ENCODE assay signal across 8 cellular contexts in genomic region chr11:10751581-10751940, GRCh38. TPM values are rescaled to one million over a fixed set of nuclear protein-coding genes. Genes with fewer than 3 reads are reported as not detected.
DNase-seq lines count a peak whose midpoint lies in the region; ATAC-seq and TF ChIP-seq lines count a peak whose summit lies in the region.

No MANE protein-coding gene starts in this region.

- peaks cover 0 to 2% of the 10 kb centered on the region in 2 donors for H3K4me1 ChIP-seq in aorta (ENCODE audit: control insufficient read depth in 1 of 2, insufficient read depth in 2 of 2, low read length in 2 of 2)

- intact Hi-C loops in aorta (cut with DNase I) = no loop called here

- no peaks in the 10 kb centered on the region for H3K27me3 ChIP-seq in aorta (ENCODE audit: control insufficient read depth in 1 of 2, insufficient read depth in 2 of 2, low read length in 1 of 2)

- H3K9me3 Mint-ChIP-seq in activated CD8-positive, alpha-beta memory T cell treated with anti-CD3 and anti-CD28 coated beads, Interleukin-2, amount 10 ng/mL, durations not matched to agents 7 days and 5 days (ENCODE audit: low read depth) = no peaks in the 10 kb centered on the region
- H3K9me3 Mint-ChIP-seq in chondrocyte (ENCODE audit: low read depth) = no peaks in the 10 kb centered on the region
- no peaks in the 10 kb centered on the region for H3K9me3 Mint-ChIP-seq in memory B cell

- peak overlapping the region in 1 of 2 donors; percentile 88 for H3K27ac ChIP-seq in aorta (ENCODE audit: low read depth in 1 of 2, low read length in 2 of 2)

- TF ChIP-seq CTCF in chondrocyte (IDR thresholded peaks at IDR 0.05) = no peak

- H3K36me3 Mint-ChIP-seq in activated CD8-positive, alpha-beta memory T cell treated with anti-CD3 and anti-CD28 coated beads, Interleukin-2, amount 10 ng/mL, durations not matched to agents 7 days and 5 days = peaks cover 14% of the 10 kb centered on the region
- peaks cover 10% of the 10 kb centered on the region for H3K36me3 Mint-ChIP-seq in chondrocyte (ENCODE audit: low read depth)
- H3K36me3 Mint-ChIP-seq in memory B cell = peaks cover 5% of the 10 kb centered on the region

- no peak for DNase-seq in activated CD8-positive, alpha-beta memory T cell treated with anti-CD3 and anti-CD28 coated beads, Interleukin-2, amount 10 ng/mL, durations not matched to agents 7 days and 5 days
- DNase-seq in activated CD8-positive, alpha-beta memory T cell treated with anti-CD3 and anti-CD28 coated beads, Interleukin-2, amount 50 U/mL, for 48 hours = no peak
- DNase-seq in Kasumi-1 (lab: John Stamatoyannopoulos, UW) = peak; percentile 25 to 35
- no peak for DNase-seq in chondrocyte (ENCODE audit: low spot score)
- DNase-seq in memory B cell (ENCODE audit: low spot score in 2 of 2) = no peak
- no peak for DNase-seq in aorta
- no peak for DNase-seq in EL

- H3K9me3 ChIP-seq in aorta (ENCODE audit: control insufficient read depth, low read length) = no peaks in the 10 kb centered on the region

- peak overlapping the region; percentile 92 for H3K27ac Mint-ChIP-seq in activated CD8-positive, alpha-beta memory T cell treated with anti-CD3 and anti-CD28 coated beads, Interleukin-2, amount 10 ng/mL, durations not matched to agents 7 days and 5 days
- H3K27ac Mint-ChIP-seq in chondrocyte (ENCODE audit: unreplicated experiment) (peak overlapping the region; percentile 95), memory B cell (peak overlapping the region; percentile 94)

- peak; percentile 17 for ATAC-seq in activated CD8-positive, alpha-beta memory T cell treated with anti-CD3 and anti-CD28 coated beads, Interleukin-2, amount 10 ng/mL, durations not matched to agents 7 days and 5 days
- ATAC-seq in memory B cell (ENCODE audit: low read depth) (no peak), aorta (ENCODE audit: low FRiP score) (peak; percentile 35), HG03565 (IDR thresholded peaks at IDR 0.05; ENCODE audit: unreplicated experiment) (no peak)

- H3K27me3 Mint-ChIP-seq in activated CD8-positive, alpha-beta memory T cell treated with anti-CD3 and anti-CD28 coated beads, Interleukin-2, amount 10 ng/mL, durations not matched to agents 7 days and 5 days = no peaks in the 10 kb centered on the region
- H3K27me3 Mint-ChIP-seq in chondrocyte (ENCODE audit: low read depth) = no peaks in the 10 kb centered on the region
- H3K27me3 Mint-ChIP-seq in memory B cell = no peaks in the 10 kb centered on the region

- WGBS in aorta, 2 donors = 0% methylated on average over 14 of the region's 14 CpGs

- CTCF ChIA-PET in activated CD8-positive, alpha-beta memory T cell treated with anti-CD3 and anti-CD28 coated beads, Interleukin-2, amount 10 ng/mL, durations not matched to agents 7 days and 5 days (lab: Charles Lee) = interaction anchor here (0.9 to 2.2 kb wide), 6 partner anchors 10 to 211 kb away, joined by 5 to 10 read pairs (median 7); partner anchors contain the start of gene RNF141

- H3K4me1 Mint-ChIP-seq in activated CD8-positive, alpha-beta memory T cell treated with anti-CD3 and anti-CD28 coated beads, Interleukin-2, amount 10 ng/mL, durations not matched to agents 7 days and 5 days = peaks cover 29% of the 10 kb centered on the region
- H3K4me1 Mint-ChIP-seq in chondrocyte (ENCODE audit: low read depth) = peaks cover 8% of the 10 kb centered on the region
- H3K4me1 Mint-ChIP-seq in memory B cell = peaks cover 10% of the 10 kb centered on the region

- H3K36me3 ChIP-seq in aorta (ENCODE audit: control insufficient read depth in 1 of 2, insufficient read depth in 2 of 2, low read length in 1 of 2) = no peaks in the 10 kb centered on the region

- peak overlapping the region; percentile 91 for H3K4me3 Mint-ChIP-seq in activated CD8-positive, alpha-beta memory T cell treated with anti-CD3 and anti-CD28 coated beads, Interleukin-2, amount 10 ng/mL, durations not matched to agents 7 days and 5 days
- H3K4me3 Mint-ChIP-seq in chondrocyte (ENCODE audit: unreplicated experiment) (peak overlapping the region; percentile 93), memory B cell (peak overlapping the region; percentile 93)

- H3K4me3 ChIP-seq in aorta (ENCODE audit: low read length in 2 of 2) = peak overlapping the region; percentile 84 to 90

RNA-seq across cellular contexts. Expression of gene CTR9, which starts 0.5 kb away (rescaled TPM):
- 10 to 100 TPM; 33.9 to 44.6 TPM for total RNA-seq in activated CD8-positive, alpha-beta memory T cell treated with anti-CD3 and anti-CD28 coated beads, Interleukin-2, amount 10 ng/mL, durations not matched to agents 7 days and 5 days
- total RNA-seq in chondrocyte (24.7 to 29.9 TPM (median 26.6 TPM) in 3 replicates), aorta (10 to 100 TPM; 29.7 to 32.2 TPM)
- 10 to 100 TPM; 10.8 to 12.6 TPM for polyA plus RNA-seq in aorta

RNA-seq across cellular contexts. Expression of gene EIF4G2, which starts 57.2 kb away (rescaled TPM):
- 100 to 1,000 TPM; 579 to 898 TPM for total RNA-seq in activated CD8-positive, alpha-beta memory T cell treated with anti-CD3 and anti-CD28 coated beads, Interleukin-2, amount 10 ng/mL, durations not matched to agents 7 days and 5 days
- 1,031 to 1,062 TPM (median 1,058 TPM) in 3 replicates for total RNA-seq in chondrocyte
- 100 to 1,000 TPM; 615 to 752 TPM for total RNA-seq in aorta
- 100 to 1,000 TPM; 265 to 269 TPM for polyA plus RNA-seq in aorta

RNA-seq across cellular contexts. Expression of gene IRAG1, which starts 58.0 kb away (rescaled TPM):
- not detected for total RNA-seq in activated CD8-positive, alpha-beta memory T cell treated with anti-CD3 and anti-CD28 coated beads, Interleukin-2, amount 10 ng/mL, durations not matched to agents 7 days and 5 days
- total RNA-seq in chondrocyte (19.2 to 51.0 TPM (median 50.6 TPM) in 3 replicates), aorta (100 to 1,000 TPM; 189 to 518 TPM)
- 100 to 1,000 TPM in 1 of 2 donors, 10 to 100 TPM in 1; 92.3 to 135 TPM for polyA plus RNA-seq in aorta

Comparison
In these comparisons a context has a peak if more than half of its experiments do, and no peak if none do; other contexts are left out.
1. ATAC-seq: peak in activated CD8-positive, alpha-beta memory T cell treated with anti-CD3 and anti-CD28 coated beads, Interleukin-2, amount 10 ng/mL, durations not matched to agents 7 days and 5 days (single experiment) and aorta (single experiment); none in memory B cell (single experiment) and HG03565 (single experiment).
2. DNase-seq: peak in Kasumi-1 (2 of 2); none in activated CD8-positive, alpha-beta memory T cell treated with anti-CD3 and anti-CD28 coated beads, Interleukin-2, amount 10 ng/mL, durations not matched to agents 7 days and 5 days (single experiment), activated CD8-positive, alpha-beta memory T cell treated with anti-CD3 and anti-CD28 coated beads, Interleukin-2, amount 50 U/mL, for 48 hours (single experiment), chondrocyte (single experiment), memory B cell (0 of 2), aorta (0 of 2) and EL (single experiment).
3. RNA of gene IRAG1, which starts 58.0 kb away (total RNA-seq): 189 to 518 TPM in aorta and 19.2 to 51.0 TPM in chondrocyte; not detected in activated CD8-positive, alpha-beta memory T cell treated with anti-CD3 and anti-CD28 coated beads, Interleukin-2, amount 10 ng/mL, durations not matched to agents 7 days and 5 days; every median in the first group is over 10 times any median in the second.
4. Peak in every context shown above with its lines, with median percentiles within 50 percentile points of each other: H3K27ac Mint-ChIP-seq and H3K4me3 Mint-ChIP-seq.